In genomic region chr2:64861338-64862000, GRCh38 we compare ENCODE assay signal across 12 cellular contexts.
A peak's percentile ranks its signal among the peaks of the same experiment; 100 is the strongest.
DNase-seq lines count a peak whose midpoint lies in the region; ATAC-seq and TF ChIP-seq lines count a peak whose summit lies in the region.
"Had no signal": no experiment of that assay in that cellular context is flagged by ENCODE, and none has a peak within 500 bp of the region (broad histone marks: within the 10 kb centered on the region; RNA-seq: fewer than 3 reads in every experiment).

No MANE protein-coding gene starts in this region.

- intact Hi-C loops in Panc1 (cut with micrococcal nuclease; ENCODE audit: unreplicated experiment), result no loop called here

- no peak overlapping the region for H3K4me3 ChIP-seq in BLaER1 treated with 17β-estradiol and CSF1 and Interleukin-3, amounts not matched to agents 10 nM and 100 nM
- H3K4me3 ChIP-seq in Panc1 (ENCODE audit: low read depth in 2 of 2, low read length in 2 of 2) (no peak overlapping the region), osteoblast (ENCODE audit: insufficient read depth, low read length) (no peak overlapping the region)
- no peak overlapping the region for H3K4me3 ChIP-seq in CD8-positive, alpha-beta memory T cell (ENCODE audit: low read length)
- H3K4me3 ChIP-seq: HAP-1 had no signal

- no peaks in the 10 kb centered on the region for H3K9me3 Mint-ChIP-seq in CD8-positive, alpha-beta memory T cell

- peak overlapping the region in 2 of 11 experiments; percentile 85 to 89; a peak in 3 of 22 replicates for H3K9ac ChIP-seq in BLaER1 treated with 17β-estradiol and CSF1 and Interleukin-3, amounts not matched to agents 10 nM and 100 nM

- no peak overlapping the region for H2AFZ ChIP-seq in osteoblast (ENCODE audit: low read length)

- TF ChIP-seq CTCF in GM20000 (IDR thresholded peaks at IDR 0.05; ENCODE audit: extremely low read depth, missing control alignments) (no peak), Panc1 (IDR thresholded peaks at IDR 0.05) (no peak), osteoblast (IDR thresholded peaks at IDR 0.05; ENCODE audit: extremely low read depth, low read depth, low read length) (no peak)

- H3K27ac Mint-ChIP-seq in CD8-positive, alpha-beta memory T cell, result no peak overlapping the region
- H3K27ac Mint-ChIP-seq: activated naive CD8-positive, alpha-beta T cell had no signal

- DNase-seq in GM20000 (ENCODE audit: low spot score), result peak; percentile 67
- DNase-seq in Panc1 (ENCODE audit: low read depth, low spot score), result no peak
- DNase-seq in osteoblast (ENCODE audit: insufficient read length, low spot score, missing footprints), result peak; percentile 79
- DNase-seq in CD8-positive, alpha-beta memory T cell, result no peak
- DNase-seq in NCI-H226, result no peak
- DNase-seq: cerebellar nuclear complex, NCI-H748 treated with DMSO at 0.1 percent for 48 hours had no signal

- ATAC-seq in Panc1 (no peak), GM18502 (IDR thresholded peaks at IDR 0.05; ENCODE audit: poor library complexity, unreplicated experiment) (no peak), GM21360 (IDR thresholded peaks at IDR 0.05; ENCODE audit: unreplicated experiment) (no peak)

- CTCF ChIA-PET in Panc1 (lab: Charles Lee), result interaction anchor here (0.6 kb wide), 1 partner anchor 283 kb away, joined by 3 read pairs; no protein-coding TSS in a partner anchor
- CTCF ChIA-PET in CD8-positive, alpha-beta memory T cell (lab: Charles Lee), result interaction anchor here (0.9 to 3.2 kb wide), 4 partner anchors 11 to 337 kb away, joined by 3 to 12 read pairs (median 6); partner anchors contain the start of genes AFTPH and SERTAD2

- no TSS peak for BruUV-seq in Panc1 (replicated peaks; lab: Mats Ljungman, UMichigan)

- peaks cover 65 to 88% (median 82%) of the 10 kb centered on the region in 10 experiments for H3K4me1 ChIP-seq in BLaER1 treated with 17β-estradiol and CSF1 and Interleukin-3, amounts not matched to agents 10 nM and 100 nM
- H3K4me1 ChIP-seq in Panc1 (ENCODE audit: control insufficient read depth, insufficient read depth, low read length) (peaks cover 45% of the 10 kb centered on the region), osteoblast (ENCODE audit: insufficient read depth, low read length) (peaks cover 52% of the 10 kb centered on the region)
- H3K4me1 ChIP-seq in CD8-positive, alpha-beta memory T cell (ENCODE audit: insufficient read depth, low read length), result peaks cover 8% of the 10 kb centered on the region

- no peaks in the 10 kb centered on the region for H3K36me3 Mint-ChIP-seq in CD8-positive, alpha-beta memory T cell
- H3K36me3 Mint-ChIP-seq: activated naive CD8-positive, alpha-beta T cell had no signal

- POLR2A ChIA-PET in Panc1 (lab: Charles Lee), result no interaction called here
- POLR2A ChIA-PET in CD8-positive, alpha-beta memory T cell (lab: Charles Lee), result no interaction called here

- no peak overlapping the region for H3K4me3 Mint-ChIP-seq in CD8-positive, alpha-beta memory T cell
- H3K4me3 Mint-ChIP-seq: activated naive CD8-positive, alpha-beta T cell had no signal

- peaks cover 0 to 66% (median 62%) of the 10 kb centered on the region in 11 experiments; a peak in 18 of 22 replicates for H3K27me3 ChIP-seq in BLaER1 treated with 17β-estradiol and CSF1 and Interleukin-3, amounts not matched to agents 10 nM and 100 nM
- H3K27me3 ChIP-seq in Panc1 (ENCODE audit: control insufficient read depth, insufficient read depth, low read length) (no peaks in the 10 kb centered on the region), osteoblast (ENCODE audit: insufficient read depth, low read length) (no peaks in the 10 kb centered on the region)
- no peaks in the 10 kb centered on the region for H3K27me3 ChIP-seq in CD8-positive, alpha-beta memory T cell (ENCODE audit: insufficient read depth, low read length, poor library complexity, severe bottlenecking)

- H3K27me3 Mint-ChIP-seq in CD8-positive, alpha-beta memory T cell, result peaks cover 4 to 14% of the 10 kb centered on the region in 2 donors

- H3K27ac ChIP-seq in BLaER1 treated with 17β-estradiol and CSF1 and Interleukin-3, amounts not matched to agents 10 nM and 100 nM, result peak overlapping the region in 3 of 11 experiments; percentile 91 to 98 (median 94); a peak in 5 of 22 replicates
- H3K27ac ChIP-seq in Panc1 (ENCODE audit: low read length) (peak overlapping the region; percentile 68), osteoblast (ENCODE audit: low read depth, low read length) (peak overlapping the region; percentile 4)
- no peak overlapping the region for H3K27ac ChIP-seq in CD8-positive, alpha-beta memory T cell (ENCODE audit: low read depth, low read length)

- no peaks in the 10 kb centered on the region; a peak in 2 of 22 replicates for H4K20me1 ChIP-seq in BLaER1 treated with 17β-estradiol and CSF1 and Interleukin-3, amounts not matched to agents 10 nM and 100 nM
- H4K20me1 ChIP-seq in osteoblast (ENCODE audit: insufficient read depth, low read length), result no peaks in the 10 kb centered on the region

- no peaks in the 10 kb centered on the region for H3K79me2 ChIP-seq in osteoblast (ENCODE audit: insufficient read depth, low read length)

- peaks cover 0 to 12% (median 9%) of the 10 kb centered on the region in 11 experiments; a peak in 17 of 22 replicates for H3K9me3 ChIP-seq in BLaER1 treated with 17β-estradiol and CSF1 and Interleukin-3, amounts not matched to agents 10 nM and 100 nM (replicated peaks in 1 of 11)
- H3K9me3 ChIP-seq in Panc1 (ENCODE audit: control insufficient read depth, insufficient read depth, low read depth, low read length), result no peaks in the 10 kb centered on the region
- H3K9me3 ChIP-seq in osteoblast (ENCODE audit: low read depth, low read length), result no peaks in the 10 kb centered on the region
- H3K9me3 ChIP-seq in CD8-positive, alpha-beta memory T cell (ENCODE audit: low read length), result no peaks in the 10 kb centered on the region
- H3K9me3 ChIP-seq: HAP-1 had no signal

- peaks cover 0 to 5% (median 2%) of the 10 kb centered on the region in 3 donors for H3K4me1 Mint-ChIP-seq in CD8-positive, alpha-beta memory T cell

- H3K36me3 ChIP-seq in BLaER1 treated with 17β-estradiol and CSF1 and Interleukin-3, amounts not matched to agents 10 nM and 100 nM, result no peaks in the 10 kb centered on the region
- no peaks in the 10 kb centered on the region for H3K36me3 ChIP-seq in Panc1 (ENCODE audit: control insufficient read depth, insufficient read depth, low read length)
- H3K36me3 ChIP-seq in osteoblast (ENCODE audit: insufficient read depth, low read length), result no peaks in the 10 kb centered on the region
- H3K36me3 ChIP-seq in CD8-positive, alpha-beta memory T cell (ENCODE audit: insufficient read depth, low read length), result no peaks in the 10 kb centered on the region
- H3K36me3 ChIP-seq: HAP-1 had no signal

- in situ Hi-C loops in Panc1 (cut with HindIII; ENCODE audit: low pct_unique_long_range_greater_than_20kb, low sequenced_read_pairs), result no loop called here

- peak overlapping the region in 10 of 11 experiments; percentile 1 to 99 (median 94); a peak in 16 of 22 replicates for H3K4me2 ChIP-seq in BLaER1 treated with 17β-estradiol and CSF1 and Interleukin-3, amounts not matched to agents 10 nM and 100 nM
- H3K4me2 ChIP-seq in osteoblast (ENCODE audit: insufficient read depth, low read length), result no peak overlapping the region

Comparison
In these comparisons a context has a peak if more than half of its experiments do, and no peak if none do; other contexts are left out.
1. DNase-seq: peak in GM20000 (single experiment) and osteoblast (single experiment); none in Panc1 (single experiment), CD8-positive, alpha-beta memory T cell (0 of 5) and NCI-H226 (single experiment).